ENCODE assay signal across 8 cellular contexts in the genomic region with DNA sequence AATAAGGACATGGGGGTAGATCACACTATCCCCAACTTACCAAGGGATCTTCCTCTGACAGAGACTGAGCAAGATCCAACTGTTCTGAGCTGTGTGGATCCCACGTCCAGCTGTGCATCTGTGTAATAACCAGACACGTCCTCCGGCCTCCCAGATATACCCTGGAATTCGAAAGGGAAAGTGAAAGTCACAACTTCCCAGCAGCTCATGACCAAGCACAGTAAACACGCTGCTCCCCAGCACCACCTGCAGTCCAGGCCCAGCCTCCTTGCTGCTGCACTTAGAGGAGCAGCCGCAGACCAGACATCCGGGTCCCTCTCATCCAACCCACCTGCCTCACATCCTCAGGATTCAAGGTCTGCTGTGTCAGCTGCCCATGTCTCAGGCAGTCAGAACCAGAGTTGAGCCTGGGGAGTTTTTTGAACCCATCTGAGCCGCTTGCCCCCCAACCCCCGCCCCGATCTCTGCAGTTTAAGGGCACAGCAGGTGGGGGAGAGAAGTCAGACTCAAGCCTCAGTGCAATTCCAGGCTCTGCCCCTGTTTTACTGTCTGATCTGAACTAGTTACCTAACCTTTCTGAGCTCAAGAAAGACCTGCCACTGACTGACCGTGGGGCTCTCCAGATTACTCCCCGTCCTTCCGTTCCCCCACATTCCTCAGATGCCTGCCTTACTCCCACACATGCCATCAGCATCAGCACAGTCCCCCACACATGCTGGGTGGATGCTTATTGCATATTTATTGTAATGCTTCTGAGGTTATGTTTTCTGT. TPM values are rescaled to one million over a fixed set of nuclear protein-coding genes. Genes with fewer than 3 reads are reported as not detected.
DNase-seq lines count a peak whose midpoint lies in the region; ATAC-seq and TF ChIP-seq lines count a peak whose summit lies in the region.

A gene with protein sequence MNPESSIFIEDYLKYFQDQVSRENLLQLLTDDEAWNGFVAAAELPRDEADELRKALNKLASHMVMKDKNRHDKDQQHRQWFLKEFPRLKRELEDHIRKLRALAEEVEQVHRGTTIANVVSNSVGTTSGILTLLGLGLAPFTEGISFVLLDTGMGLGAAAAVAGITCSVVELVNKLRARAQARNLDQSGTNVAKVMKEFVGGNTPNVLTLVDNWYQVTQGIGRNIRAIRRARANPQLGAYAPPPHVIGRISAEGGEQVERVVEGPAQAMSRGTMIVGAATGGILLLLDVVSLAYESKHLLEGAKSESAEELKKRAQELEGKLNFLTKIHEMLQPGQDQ (minus strand): TSS at position 127 of the 771 bp plus-strand sequence. CDS start 6,365 bp downstream, outside the sequence.

- peak within 1 kb of the TSS; percentile 93 for H3K4me2 ChIP-seq in parathyroid adenoma (ENCODE audit: low read length)

- peak; percentile 82 for DNase-seq in GM10266 (ENCODE audit: extremely low spot score)
- peak; percentile 76 for DNase-seq in NCI-H1048 (lab: John Stamatoyannopoulos, UW)
- DNase-seq in SW 1271 (lab: John Stamatoyannopoulos, UW), result peak; percentile 69 to 90
- peak; percentile 82 for DNase-seq in activated naive CD8-positive, alpha-beta T cell treated with anti-CD3 and anti-CD28 coated beads, Interleukin-2, amount 50 U/mL, for 24 hours
- DNase-seq in cardiac muscle cell (ENCODE audit: low read depth in 1 of 2, low spot score in 1 of 2), result peak; percentile 90 to 94
- DNase-seq in tibial nerve (ENCODE audit: low spot score in 2 of 2), result peak; percentile 79 to 89

- no peaks in the 10 kb centered on the region for H3K79me2 ChIP-seq in parathyroid adenoma

- H3K27ac ChIP-seq in cardiac muscle cell (peak within 1 kb of the TSS; percentile 64), parathyroid adenoma (peak within 1 kb of the TSS; percentile 75), tibial nerve (peak within 1 kb of the TSS; percentile 77 to 98 (median 95))

- peak; percentile 84 for TF ChIP-seq CTCF in GM10266 (IDR thresholded peaks at IDR 0.05; ENCODE audit: control insufficient read depth, insufficient read depth, low read depth, missing control alignments)
- peak; percentile 80 for TF ChIP-seq CTCF in cardiac muscle cell (IDR thresholded peaks at IDR 0.05; ENCODE audit: low read depth, low read length)
- TF ChIP-seq CTCF in parathyroid adenoma (IDR thresholded peaks at IDR 0.05), result peak; percentile 64
- peak; percentile 67 to 86 (median 78) for TF ChIP-seq CTCF in tibial nerve (IDR thresholded peaks at IDR 0.05)

- 9 to 10% methylated on average over 12 to 13 of the region's 13 CpGs for WGBS in tibial nerve, 2 donors

- TF ChIP-seq POLR2A in tibial nerve (IDR thresholded peaks at IDR 0.05), result peak; percentile 79 to 81

- H3K4me1 ChIP-seq in cardiac muscle cell (ENCODE audit: low read depth), result no peaks in the 10 kb centered on the region
- peaks cover 3% of the 10 kb centered on the region for H3K4me1 ChIP-seq in parathyroid adenoma
- peaks cover 0 to 60% (median 37%) of the 10 kb centered on the region in 4 donors for H3K4me1 ChIP-seq in tibial nerve

- peaks cover 31% of the 10 kb centered on the region for H3K36me3 Mint-ChIP-seq in activated naive CD8-positive, alpha-beta T cell treated with anti-CD3 and anti-CD28 coated beads, Interleukin-2, amount 50 U/mL, for 24 hours (ENCODE audit: low read depth)

- peak; percentile 85 for ATAC-seq in HG02571 (IDR thresholded peaks at IDR 0.05; ENCODE audit: unreplicated experiment)
- peak; percentile 98 for ATAC-seq in activated naive CD8-positive, alpha-beta T cell treated with anti-CD3 and anti-CD28 coated beads, Interleukin-2, amount 50 U/mL, for 24 hours

- H3K4me3 ChIP-seq in cardiac muscle cell (peak within 1 kb of the TSS; percentile 23), parathyroid adenoma (ENCODE audit: low read depth, low read length) (peak within 1 kb of the TSS; percentile 86), tibial nerve (peak within 1 kb of the TSS; percentile 45 to 68 (median 66))

- peak within 1 kb of the TSS; percentile 83 for H2AFZ ChIP-seq in parathyroid adenoma

- TF ChIP-seq EP300 in tibial nerve (IDR thresholded peaks at IDR 0.05), result peak in 1 of 2 donors; percentile 96

- no peaks in the 10 kb centered on the region for H3K9me3 Mint-ChIP-seq in activated naive CD8-positive, alpha-beta T cell treated with anti-CD3 and anti-CD28 coated beads, Interleukin-2, amount 50 U/mL, for 24 hours

- peak within 1 kb of the TSS; percentile 98 for H3K4me3 Mint-ChIP-seq in activated naive CD8-positive, alpha-beta T cell treated with anti-CD3 and anti-CD28 coated beads, Interleukin-2, amount 50 U/mL, for 24 hours

- H3K27me3 ChIP-seq in cardiac muscle cell (no peaks in the 10 kb centered on the region), parathyroid adenoma (ENCODE audit: control insufficient read depth, insufficient read depth, low read length) (no peaks in the 10 kb centered on the region), tibial nerve (no peaks in the 10 kb centered on the region)

- no peaks in the 10 kb centered on the region for H3K36me3 ChIP-seq in cardiac muscle cell
- H3K36me3 ChIP-seq in parathyroid adenoma (ENCODE audit: control insufficient read depth, insufficient read depth, low read length), result no peaks in the 10 kb centered on the region
- peaks cover 0 to 6% (median 0%) of the 10 kb centered on the region in 3 donors for H3K36me3 ChIP-seq in tibial nerve

- peak within 1 kb of the TSS; percentile 19 for H3K9ac ChIP-seq in parathyroid adenoma

- H3K27ac Mint-ChIP-seq in activated naive CD8-positive, alpha-beta T cell treated with anti-CD3 and anti-CD28 coated beads, Interleukin-2, amount 50 U/mL, for 24 hours, result peak within 1 kb of the TSS; percentile 99

- no peaks in the 10 kb centered on the region for H3K27me3 Mint-ChIP-seq in activated naive CD8-positive, alpha-beta T cell treated with anti-CD3 and anti-CD28 coated beads, Interleukin-2, amount 50 U/mL, for 24 hours

- no peaks in the 10 kb centered on the region for H3K9me3 ChIP-seq in cardiac muscle cell (ENCODE audit: low read depth)
- H3K9me3 ChIP-seq in parathyroid adenoma (ENCODE audit: control insufficient read depth, low read length), result no peaks in the 10 kb centered on the region
- no peaks in the 10 kb centered on the region for H3K9me3 ChIP-seq in tibial nerve

- H3K4me1 Mint-ChIP-seq in activated naive CD8-positive, alpha-beta T cell treated with anti-CD3 and anti-CD28 coated beads, Interleukin-2, amount 50 U/mL, for 24 hours, result peaks cover 49% of the 10 kb centered on the region

RNA-seq across cellular contexts. Expression of the gene that starts here (rescaled TPM):
- total RNA-seq in cardiac muscle cell (14.7 and 15.1 TPM in 2 replicates), tibial nerve (100 to 1,000 TPM in 1 of 4 donors, 10 to 100 TPM in 3; 76.9 to 112 (median 79.4) TPM)
- polyA plus RNA-seq in cardiac muscle cell, result 8.7 and 10.8 TPM in 2 replicates

Comparison
In these comparisons a context has a peak if more than half of its experiments do, and no peak if none do; other contexts are left out.
1. Peak in every context shown above with its lines: DNase-seq, ATAC-seq, H3K4me3 ChIP-seq and H3K27ac ChIP-seq.
2. H3K4me3 ChIP-seq: peak in every context shown above with its lines; median percentile 86 in parathyroid adenoma; 66 in tibial nerve; 23 in cardiac muscle cell.